In the genomic region with DNA sequence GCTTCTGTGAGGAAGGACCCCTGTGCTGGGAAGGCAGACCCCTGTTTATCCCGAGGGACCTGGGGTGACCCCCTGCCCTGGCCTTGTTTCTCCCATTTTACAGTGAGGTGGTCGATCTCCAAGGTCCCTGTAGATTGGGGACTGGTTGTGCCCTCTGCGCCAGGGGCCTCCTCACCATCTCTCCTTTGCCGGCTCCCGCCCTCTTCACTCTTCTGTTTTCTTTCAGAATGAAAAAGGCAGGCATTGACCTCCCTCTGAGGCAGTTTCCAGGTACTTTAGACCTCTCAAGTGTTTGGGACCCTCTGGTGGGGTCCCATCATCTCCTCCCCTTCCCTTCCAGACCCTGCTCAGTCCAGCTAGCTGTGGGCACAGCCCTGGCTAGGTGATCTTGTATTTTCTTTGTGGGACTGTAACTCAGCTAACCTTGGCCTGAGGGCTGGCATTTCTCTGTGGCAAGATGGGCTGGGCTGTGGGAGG, we compare ENCODE assay signal across 8 cellular contexts. TPM values are rescaled to one million over a fixed set of nuclear protein-coding genes. Genes with fewer than 3 reads are reported as not detected.
DNase-seq lines count a peak whose midpoint lies in the region; ATAC-seq and TF ChIP-seq lines count a peak whose summit lies in the region.

No MANE protein-coding gene starts in this region.

- H3K4me1 ChIP-seq in lower lobe of right lung: peaks cover 85% of the 10 kb centered on the region
- peaks cover 0 to 88% (median 82%) of the 10 kb centered on the region in 4 donors for H3K4me1 ChIP-seq in tibial artery

- no peak for DNase-seq in activated T-cell treated with anti-CD3 and anti-CD28 coated beads, Interleukin-2, amount 50 U/mL, for 4 hours
- no peak for DNase-seq in activated T-cell treated with anti-CD3 and anti-CD28 coated beads, Interleukin-2, amount 50 U/mL, for 1 hour
- DNase-seq in lower lobe of right lung (no peak), tibial artery (no peak), T-helper 9 cell (no peak), DMS53 treated with DMSO at 0.1 percent for 48 hours (lab: John Stamatoyannopoulos, UW; ENCODE audit: unreplicated experiment) (no peak), NCI-H2081 treated with DMSO at 0.1 percent for 48 hours (lab: John Stamatoyannopoulos, UW) (no peak)

- H3K9me3 ChIP-seq in lower lobe of right lung (no peaks in the 10 kb centered on the region), tibial artery (no peaks in the 10 kb centered on the region)

- no peak for ATAC-seq in activated T-cell treated with anti-CD3 and anti-CD28 coated beads, Interleukin-2, amount 50 U/mL, for 4 hours
- no peak for ATAC-seq in lower lobe of right lung

- TF ChIP-seq CTCF in brain (conservative IDR thresholded peaks at IDR 0.05): no peak
- no peak for TF ChIP-seq CTCF in lower lobe of right lung (IDR thresholded peaks at IDR 0.05)
- TF ChIP-seq CTCF in tibial artery (IDR thresholded peaks at IDR 0.05): no peak

- peaks cover 35% of the 10 kb centered on the region for H3K4me1 Mint-ChIP-seq in activated T-cell treated with anti-CD3 and anti-CD28 coated beads, Interleukin-2, amount 50 U/mL, for 4 hours (ENCODE audit: low read depth)
- H3K4me1 Mint-ChIP-seq in brain: peaks cover 76% of the 10 kb centered on the region

- no peaks in the 10 kb centered on the region for H3K27me3 Mint-ChIP-seq in activated T-cell treated with anti-CD3 and anti-CD28 coated beads, Interleukin-2, amount 50 U/mL, for 4 hours (ENCODE audit: low read depth)
- H3K27me3 Mint-ChIP-seq in brain: peaks cover 9% of the 10 kb centered on the region

- peak overlapping the region; percentile 96 for H3K27ac ChIP-seq in lower lobe of right lung
- H3K27ac ChIP-seq in tibial artery: peak overlapping the region; percentile 99 to 100

- intact Hi-C loops in lower lobe of right lung (cut with DNase I): no loop called here
- intact Hi-C loops in tibial artery (cut with DNase I; ENCODE audit: low total_unique reads): no loop called here

- H3K9me3 Mint-ChIP-seq in activated T-cell treated with anti-CD3 and anti-CD28 coated beads, Interleukin-2, amount 50 U/mL, for 4 hours: no peaks in the 10 kb centered on the region
- H3K9me3 Mint-ChIP-seq in brain: no peaks in the 10 kb centered on the region

- peaks cover 44% of the 10 kb centered on the region for H3K36me3 ChIP-seq in lower lobe of right lung
- peaks cover 22 to 27% (median 25%) of the 10 kb centered on the region in 3 donors for H3K36me3 ChIP-seq in tibial artery

- H3K27me3 ChIP-seq in lower lobe of right lung (ENCODE audit: low read depth): no peaks in the 10 kb centered on the region
- no peaks in the 10 kb centered on the region for H3K27me3 ChIP-seq in tibial artery

- peak overlapping the region; percentile 80 for H3K4me3 ChIP-seq in lower lobe of right lung
- peak overlapping the region; percentile 95 to 98 for H3K4me3 ChIP-seq in tibial artery

- H3K27ac Mint-ChIP-seq in brain: peak overlapping the region; percentile 91 to 100 (median 99)

- peaks cover 2% of the 10 kb centered on the region for H3K36me3 Mint-ChIP-seq in activated T-cell treated with anti-CD3 and anti-CD28 coated beads, Interleukin-2, amount 50 U/mL, for 4 hours (ENCODE audit: insufficient read depth)
- peaks cover 14% of the 10 kb centered on the region for H3K36me3 Mint-ChIP-seq in brain

- H3K4me3 Mint-ChIP-seq in activated T-cell treated with anti-CD3 and anti-CD28 coated beads, Interleukin-2, amount 50 U/mL, for 4 hours: peak overlapping the region; percentile 91
- H3K4me3 Mint-ChIP-seq in brain: peak overlapping the region; percentile 90 to 99 (median 96)

RNA-seq across cellular contexts. Expression of gene SERPINH1, which starts 1.5 kb away (rescaled TPM):
- total RNA-seq in activated T-cell treated with anti-CD3 and anti-CD28 coated beads, Interleukin-2, amount 50 U/mL, for 4 hours: 10 to 100 TPM; 17.6 to 19.8 (median 17.8) TPM
- polyA plus RNA-seq in brain (ENCODE audit: insufficient read depth, low read depth, low replicate concordance): 53.2 TPM
- 131 TPM for total RNA-seq in lower lobe of right lung

RNA-seq across cellular contexts. Expression of gene GDPD5, which starts 37.8 kb away (rescaled TPM):
- total RNA-seq in activated T-cell treated with anti-CD3 and anti-CD28 coated beads, Interleukin-2, amount 50 U/mL, for 4 hours: 10 to 100 TPM in 1 of 3 donors, 1 to 10 TPM in 2; 5.4 to 10.9 (median 9.8) TPM
- 18.9 TPM for polyA plus RNA-seq in brain (ENCODE audit: insufficient read depth, low read depth, low replicate concordance)
- 15.8 TPM for total RNA-seq in lower lobe of right lung
